In genomic region chrX:70128071-70128470, GRCh38 we compare ENCODE assay signal across 1 cellular context.
TF ChIP-seq lines count a peak whose summit lies in the region.

No MANE protein-coding gene starts in this region.

TF ChIP-seq in GM23338, 12 proteins besides CTCF, POLR2A, EP300 and RAD21 (continued from another document):
- TF ChIP-seq REST (IDR thresholded peaks at IDR 0.05; ENCODE audit: unreplicated experiment): no peak
- no peak for TF ChIP-seq NANOG (IDR thresholded peaks at IDR 0.05; ENCODE audit: borderline replicate concordance)
